Comparison of ENCODE assay signal across 13 cellular contexts in the genomic region with DNA sequence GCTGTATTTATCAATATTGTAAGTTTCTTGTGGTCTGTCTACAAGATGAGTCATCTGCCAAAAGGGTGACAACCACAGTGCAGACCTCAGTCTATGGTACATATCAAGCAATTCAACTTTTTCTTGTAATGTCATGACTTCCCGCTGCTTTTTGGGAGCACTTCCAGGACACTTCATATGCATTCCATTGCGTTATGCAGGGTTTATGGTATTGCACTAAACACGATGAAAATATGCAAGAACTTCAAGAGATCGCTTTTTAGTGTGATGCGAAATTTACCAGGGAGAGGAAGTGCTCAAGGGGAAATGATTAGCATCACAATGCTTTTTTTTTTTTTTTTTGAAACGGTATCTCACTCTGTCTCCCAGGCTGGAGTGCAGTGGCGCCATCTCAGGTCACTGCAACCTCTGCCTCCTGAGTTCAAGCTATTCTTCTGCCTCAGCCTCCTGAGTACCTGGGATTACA.
A peak's percentile ranks its signal among the peaks of the same experiment; 100 is the strongest.
DNase-seq lines count a peak whose midpoint lies in the region; FAIRE-seq and TF ChIP-seq lines count a peak whose summit lies in the region.
"Had no signal": no experiment of that assay in that cellular context is flagged by ENCODE, and none has a peak within 500 bp of the region (broad histone marks: within the 10 kb centered on the region; RNA-seq: fewer than 3 reads in every experiment).

No MANE protein-coding gene starts in this region.

- CTCF ChIA-PET in AG04449 (lab: Yijun Ruan, JAX) = interaction anchor here (1.0 kb wide), 1 partner anchor 9 kb away, joined by 4 read pairs; no protein-coding TSS in a partner anchor

- no peaks in the 10 kb centered on the region for H3K36me3 ChIP-seq in bronchial epithelial cell (ENCODE audit: control insufficient read depth, insufficient read depth, low read length)
- H3K36me3 ChIP-seq: ovary had no signal

- POLR2A ChIA-PET in AG04449 (lab: Yijun Ruan, JAX) = no interaction called here

- FAIRE-seq in bronchial epithelial cell (lab: Jason Lieb, UNC) = no peak

- peak; percentile 2 for DNase-seq in AG04449 (ENCODE audit: low read depth, low spot score)
- DNase-seq in HFF-Myc (ENCODE audit: extremely low read depth, low read depth) = peak; percentile 33
- DNase-seq in NOMO-1 treated with dmso at 0.1 percent for 144 hours (lab: John Stamatoyannopoulos, UW; ENCODE audit: unreplicated experiment) = peak; percentile 41
- peak; percentile 22 for DNase-seq in bronchial epithelial cell (ENCODE audit: low read depth)
- DNase-seq in T-helper 1 cell = no peak
- no peak for DNase-seq in epidermal melanocyte (ENCODE audit: insufficient read length, low spot score)
- no peak for DNase-seq in central memory CD4-positive, alpha-beta T cell
- no peak for DNase-seq in NK-92 (lab: John Stamatoyannopoulos, UW; ENCODE audit: unreplicated experiment)
- DNase-seq: activated CD4-positive, alpha-beta T cell treated with anti-CD3 and anti-CD28 coated beads for 1 hour; NCI-H1048; NCI-H510A; ovary; stimulated activated CD8-positive, alpha-beta memory T cell treated with anti-CD3 and anti-CD28 coated beads, Interleukin-4, amount 100 ng/mL, for 48 hours had no signal

- TF ChIP-seq CTCF in AG04449 (IDR thresholded peaks at IDR 0.05; ENCODE audit: insufficient read depth, low read length, missing control alignments) (no peak), HFF-Myc (IDR thresholded peaks at IDR 0.05; ENCODE audit: low read depth, low read length, missing control alignments) (peak; percentile 21), bronchial epithelial cell (IDR thresholded peaks at IDR 0.05; ENCODE audit: insufficient read depth, low read length, severe bottlenecking) (no peak)

- H3K4me3 ChIP-seq in AG04449 (ENCODE audit: low read depth, low read length) = no peak overlapping the region
- no peak overlapping the region for H3K4me3 ChIP-seq in HFF-Myc (replicated peaks; ENCODE audit: low read depth, low read length)
- no peak overlapping the region for H3K4me3 ChIP-seq in bronchial epithelial cell (ENCODE audit: low read depth, low read length)
- H3K4me3 ChIP-seq: ovary had no signal

- no peaks in the 10 kb centered on the region for H3K27me3 ChIP-seq in bronchial epithelial cell (ENCODE audit: control insufficient read depth, insufficient read depth, low read length)
- H3K27me3 ChIP-seq: ovary had no signal

Comparison
In these comparisons a context has a peak if more than half of its experiments do, and no peak if none do; other contexts are left out.
1. DNase-seq: peak in AG04449 (single experiment), HFF-Myc (single experiment), NOMO-1 treated with dmso at 0.1 percent for 144 hours (single experiment) and bronchial epithelial cell (single experiment); none in T-helper 1 cell (0 of 5), epidermal melanocyte (single experiment), central memory CD4-positive, alpha-beta T cell (single experiment) and NK-92 (single experiment).